Comparison of ENCODE assay signal across 25 cellular contexts in genomic region chr14:41558527-41558926, GRCh38. TPM values are rescaled to one million over a fixed set of nuclear protein-coding genes. Genes with fewer than 3 reads are reported as not detected.
"Had no signal": no experiment of that assay in that cellular context is flagged by ENCODE, and none has a peak within 500 bp of the region (broad histone marks: within the 10 kb centered on the region; RNA-seq: fewer than 3 reads in every experiment).

No MANE protein-coding gene starts in this region.

- H3K27ac Mint-ChIP-seq: activated CD4-positive, alpha-beta memory T cell treated with anti-CD3 and anti-CD28 coated beads for 36 hours; endodermal cell; naive thymus-derived CD4-positive, alpha-beta T cell; neural progenitor cell; stimulated activated naive CD8-positive, alpha-beta T cell treated with anti-CD3 and anti-CD28 coated beads, Interleukin-15, Interleukin-2, amounts not matched to agents 100 ng/mL and 50 ng/mL, for 24 hours had no signal

- H3K9me3 Mint-ChIP-seq: activated CD4-positive, alpha-beta memory T cell treated with anti-CD3 and anti-CD28 coated beads for 36 hours; activated naive CD4-positive, alpha-beta T cell treated with anti-CD3 and anti-CD28 coated beads, Interleukin-2, amount 50 U/mL, for 24 hours; endodermal cell; neural progenitor cell; stimulated activated naive CD8-positive, alpha-beta T cell treated with anti-CD3 and anti-CD28 coated beads, Interleukin-15, Interleukin-2, amounts not matched to agents 100 ng/mL and 50 ng/mL, for 24 hours had no signal

- H3K27ac ChIP-seq: body of pancreas, esophagus squamous epithelium, gastrocnemius medialis, left lung, neural progenitor cell, sigmoid colon, thyroid gland, upper lobe of right lung had no signal

- ATAC-seq: activated T-cell treated with anti-CD3 and anti-CD28 coated beads, Interleukin-2, amount 50 U/mL, for 72 hours; body of pancreas; gastrocnemius medialis; left lung; naive thymus-derived CD4-positive, alpha-beta T cell; upper lobe of right lung had no signal

- H3K9me3 ChIP-seq: body of pancreas, esophagus squamous epithelium, gastrocnemius medialis, left lung, sigmoid colon, thyroid gland, upper lobe of right lung had no signal

- H3K4me1 Mint-ChIP-seq: activated naive CD4-positive, alpha-beta T cell treated with anti-CD3 and anti-CD28 coated beads, Interleukin-2, amount 50 U/mL, for 24 hours; naive thymus-derived CD4-positive, alpha-beta T cell; neural progenitor cell had no signal

- H3K4me1 ChIP-seq: body of pancreas, esophagus squamous epithelium, gastrocnemius medialis, left lung, neural progenitor cell, sigmoid colon, thyroid gland, upper lobe of right lung had no signal

- H3K36me3 Mint-ChIP-seq: activated CD4-positive, alpha-beta memory T cell treated with anti-CD3 and anti-CD28 coated beads for 36 hours; activated naive CD4-positive, alpha-beta T cell treated with anti-CD3 and anti-CD28 coated beads, Interleukin-2, amount 50 U/mL, for 24 hours; naive thymus-derived CD4-positive, alpha-beta T cell; neural progenitor cell had no signal

- H3K4me3 Mint-ChIP-seq: activated CD4-positive, alpha-beta memory T cell treated with anti-CD3 and anti-CD28 coated beads for 36 hours; activated naive CD4-positive, alpha-beta T cell treated with anti-CD3 and anti-CD28 coated beads, Interleukin-2, amount 50 U/mL, for 24 hours; activated T-cell treated with anti-CD3 and anti-CD28 coated beads, Interleukin-2, amount 50 U/mL, for 72 hours; endodermal cell; naive thymus-derived CD4-positive, alpha-beta T cell; neural progenitor cell; stimulated activated naive CD8-positive, alpha-beta T cell treated with anti-CD3 and anti-CD28 coated beads, Interleukin-15, Interleukin-2, amounts not matched to agents 100 ng/mL and 50 ng/mL, for 24 hours had no signal

- H3K27me3 ChIP-seq: body of pancreas, cardiac muscle cell, esophagus squamous epithelium, gastrocnemius medialis, left lung, neural progenitor cell, sigmoid colon, thyroid gland, upper lobe of right lung had no signal

- DNase-seq: activated CD4-positive, alpha-beta memory T cell treated with anti-CD3 and anti-CD28 coated beads for 36 hours; activated CD4-positive, alpha-beta T cell treated with anti-CD3 and anti-CD28 coated beads for 48 hours; activated CD4-positive, CD25-positive, alpha-beta regulatory T cell; activated gamma-delta T cell; activated T-cell treated with anti-CD3 and anti-CD28 coated beads, Interleukin-2, amount 50 U/mL, for 72 hours; anterior cingulate cortex; body of pancreas; cortex of kidney; endodermal cell; esophagus squamous epithelium; gastrocnemius medialis; hippocampal formation; kidney glomerular epithelial cell; left lung; naive thymus-derived CD4-positive, alpha-beta T cell; sigmoid colon; stimulated activated CD4-positive, alpha-beta T cell treated with anti-CD3 and anti-CD28 coated beads, Interleukin-4, amount 100 ng/mL, for 24 hours; substantia nigra; thyroid gland; upper lobe of right lung had no signal

- H3K36me3 ChIP-seq: cardiac muscle cell, esophagus squamous epithelium, gastrocnemius medialis, left lung, neural progenitor cell, sigmoid colon, thyroid gland, upper lobe of right lung had no signal

- H3K27me3 Mint-ChIP-seq: activated CD4-positive, alpha-beta memory T cell treated with anti-CD3 and anti-CD28 coated beads for 36 hours; activated naive CD4-positive, alpha-beta T cell treated with anti-CD3 and anti-CD28 coated beads, Interleukin-2, amount 50 U/mL, for 24 hours; naive thymus-derived CD4-positive, alpha-beta T cell had no signal

- H3K4me3 ChIP-seq: body of pancreas, cardiac muscle cell, esophagus squamous epithelium, gastrocnemius medialis, left lung, lung, neural progenitor cell, sigmoid colon, thyroid gland, upper lobe of right lung had no signal

RNA-seq across cellular contexts. Expression of gene LRFN5, which starts 48.1 kb away (rescaled TPM):
- total RNA-seq: activated CD4-positive, alpha-beta memory T cell treated with anti-CD3 and anti-CD28 coated beads for 36 hours; activated T-cell treated with anti-CD3 and anti-CD28 coated beads, Interleukin-2, amount 50 U/mL, for 72 hours; naive thymus-derived CD4-positive, alpha-beta T cell had no signal
